Comparison of ENCODE assay signal across 14 cellular contexts in the genomic region with DNA sequence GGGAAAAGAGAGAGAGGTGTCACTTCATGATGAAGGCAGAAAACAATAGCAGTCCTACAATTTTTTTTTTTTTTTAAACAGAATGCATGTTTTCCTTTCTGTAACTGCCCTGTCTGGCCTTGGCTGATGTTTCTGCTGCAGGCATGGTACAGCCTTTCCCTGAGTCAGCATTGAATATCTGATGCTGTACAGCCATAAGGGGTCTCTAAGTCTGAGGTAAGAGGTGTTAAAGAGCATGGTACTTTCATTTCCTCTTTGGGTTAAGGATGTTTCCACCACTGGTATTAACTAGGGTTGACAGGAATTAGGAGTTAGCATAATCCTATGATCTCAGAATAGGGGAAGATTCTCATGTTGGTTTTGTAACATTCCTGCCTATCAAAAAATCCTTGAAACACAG.
DNase-seq lines count a peak whose midpoint lies in the region; ATAC-seq lines count a peak whose summit lies in the region.
"Had no signal": no experiment of that assay in that cellular context is flagged by ENCODE, and none has a peak within 500 bp of the region (broad histone marks: within the 10 kb centered on the region; RNA-seq: fewer than 3 reads in every experiment).

No MANE protein-coding gene starts in this region.

- peak; percentile 10 for DNase-seq in NCI-H82 (lab: John Stamatoyannopoulos, UW)
- DNase-seq in NCI-H82 treated with DMSO at 0.1 percent for 48 hours (lab: John Stamatoyannopoulos, UW; ENCODE audit: unreplicated experiment): no peak
- DNase-seq in MV-4-11 (lab: John Stamatoyannopoulos, UW): peak; percentile 64
- DNase-seq in stimulated activated naive CD8-positive, alpha-beta T cell treated with anti-CD3 and anti-CD28 coated beads, Interleukin-15, Interleukin-2, amounts not matched to agents 100 U/mL and 50 U/mL, for 24 hours: no peak
- DNase-seq in kidney glomerular epithelial cell (lab: John Stamatoyannopoulos, UW): no peak
- DNase-seq in globus pallidus (ENCODE audit: low spot score): no peak
- no peak for DNase-seq in cerebellum (ENCODE audit: low spot score)
- DNase-seq: 8988T; activated naive CD4-positive, alpha-beta T cell treated with anti-CD3 and anti-CD28 coated beads for 36 hours; COR-L47; NCI-H1105 treated with DMSO at 0.1 percent for 48 hours; OCI-M1; thyroid gland had no signal

- ATAC-seq in HG02759 (IDR thresholded peaks at IDR 0.05; ENCODE audit: unreplicated experiment): peak; percentile 63
- peak; percentile 59 for ATAC-seq in stimulated activated naive CD8-positive, alpha-beta T cell treated with anti-CD3 and anti-CD28 coated beads, Interleukin-15, Interleukin-2, amounts not matched to agents 100 U/mL and 50 U/mL, for 24 hours

Comparison
In these comparisons a context has a peak if more than half of its experiments do, and no peak if none do; other contexts are left out.
1. DNase-seq: peak in NCI-H82 (single experiment) and MV-4-11 (single experiment); none in NCI-H82 treated with DMSO at 0.1 percent for 48 hours (single experiment), stimulated activated naive CD8-positive, alpha-beta T cell treated with anti-CD3 and anti-CD28 coated beads, Interleukin-15, Interleukin-2, amounts not matched to agents 100 U/mL and 50 U/mL, for 24 hours (single experiment), kidney glomerular epithelial cell (single experiment), globus pallidus (single experiment) and cerebellum (single experiment).